In genomic region chr14:20305265-20306078, GRCh38 we compare ENCODE assay signal across 1 cellular context.
A peak's percentile ranks its signal among the peaks of the same experiment; 100 is the strongest.
TF ChIP-seq lines count a peak whose summit lies in the region.

Gene TTC5 (minus strand): TSS chr14:20305951. CDS start chr14:20305937, 14 bp downstream.

TF ChIP-seq in SK-N-SH, 30 proteins besides CTCF, POLR2A, EP300 and RAD21 (continued from another document):
- TF ChIP-seq USF2 (IDR thresholded peaks at IDR 0.05; ENCODE audit: borderline replicate concordance, low read depth, low read length) (no peak), NRF1 (IDR thresholded peaks at IDR 0.05; ENCODE audit: low read depth, low read length) (no peak), TCF12 (IDR thresholded peaks at IDR 0.05) (no peak), RCOR1 (IDR thresholded peaks at IDR 0.05; ENCODE audit: low read length) (peak; percentile 29), ELF1 (IDR thresholded peaks at IDR 0.05) (0 out of 2 replicates have a peak, but pooled peaks have one; percentile 41)
